18 cellular contexts compared by ENCODE assay signal in genomic region chr11:86952221-86952875, GRCh38. TPM values are rescaled to one million over a fixed set of nuclear protein-coding genes. Genes with fewer than 3 reads are reported as not detected.
DNase-seq lines count a peak whose midpoint lies in the region; ATAC-seq and TF ChIP-seq lines count a peak whose summit lies in the region.
"Had no signal": no experiment of that assay in that cellular context is flagged by ENCODE, and none has a peak within 500 bp of the region (broad histone marks: within the 10 kb centered on the region; RNA-seq: fewer than 3 reads in every experiment).

No MANE protein-coding gene starts in this region.

- TF ChIP-seq POLR2A in lower leg skin (IDR thresholded peaks at IDR 0.05), result no peak

- 42 to 54% methylated on average over 8 of the region's 8 CpGs for WGBS in heart right ventricle, 2 donors
- WGBS in lower leg skin, 2 donors, result 76 to 78% methylated on average over 7 to 8 of the region's 8 CpGs

- intact Hi-C loops in heart right ventricle (cut with DNase I) (loop anchor here in 3 of 10 donors (10.0 kb wide), 2 partner anchors 82 to 142 kb away; partner anchors contain the start of gene TMEM135 (in 1 of the 3)), Right ventricle myocardium superior (cut with DNase I) (no loop called here), lower leg skin (cut with DNase I; ENCODE audit: low total_unique reads) (no loop called here)

- DNase-seq in heart right ventricle (no peak), Right ventricle myocardium superior (no peak), retinal pigment epithelial cell (ENCODE audit: low read depth) (no peak), anterior cingulate cortex (lab: John Stamatoyannopoulos, UW) (no peak), lower leg skin (ENCODE audit: low spot score in 2 of 2) (no peak)
- DNase-seq in stimulated activated CD4-positive, alpha-beta T cell treated with anti-CD3 and anti-CD28 coated beads, Interleukin-15, amount 100 ng/mL, for 24 hours, result no peak
- DNase-seq: activated CD4-positive, alpha-beta T cell treated with anti-CD3 and anti-CD28 coated beads for 4 hours; activated T-cell treated with anti-CD3 and anti-CD28 coated beads, Interleukin-2, amount 50 U/mL, for 72 hours; effector memory CD8-positive, alpha-beta T cell; H9; NCI-H187; NCI-H526 treated with DMSO at 0.1 percent for 48 hours; occipital lobe; stimulated activated CD4-positive, alpha-beta T cell treated with anti-CD3 and anti-CD28 coated beads, Interleukin-4, amount 100 ng/mL, for 1 hour had no signal

- H3K9ac ChIP-seq in iPS-20b (ENCODE audit: low read depth, low read length), result no peak overlapping the region

- TF ChIP-seq CTCF in heart right ventricle (IDR thresholded peaks at IDR 0.05), result no peak
- no peak for TF ChIP-seq CTCF in retinal pigment epithelial cell (conservative IDR thresholded peaks at IDR 0.05; ENCODE audit: low read depth, low read length)
- TF ChIP-seq CTCF in lower leg skin (IDR thresholded peaks at IDR 0.05), result no peak

- no peak for ATAC-seq in heart right ventricle
- ATAC-seq in Right ventricle myocardium superior (ENCODE audit: poor library complexity), result no peak
- no peak for ATAC-seq in HG03521 (IDR thresholded peaks at IDR 0.05; ENCODE audit: unreplicated experiment)
- ATAC-seq: activated T-cell treated with anti-CD3 and anti-CD28 coated beads, Interleukin-2, amount 50 U/mL, for 72 hours; effector memory CD8-positive, alpha-beta T cell; stimulated activated memory B cell treated with anti-CD40 and anti-IgM and Interleukin-4, amounts not matched to agents 10 μg/mL and 1 μg/mL and 100 μg/mL, for 72 hours had no signal

- peaks cover 0 to 51% (median 15%) of the 10 kb centered on the region in 9 donors for H3K36me3 ChIP-seq in heart right ventricle
- peaks cover 25% of the 10 kb centered on the region for H3K36me3 ChIP-seq in iPS-20b (ENCODE audit: insufficient read depth, low read depth, low read length)

- H3K27me3 ChIP-seq in heart right ventricle (peaks cover 0 to 36% (median 0%) of the 10 kb centered on the region in 7 donors), iPS-20b (ENCODE audit: insufficient read depth, low read length) (peaks cover 23% of the 10 kb centered on the region)

- peak overlapping the region; percentile 84 to 100 (median 98) for H3K4me3 ChIP-seq in heart right ventricle
- H3K4me3 ChIP-seq in iPS-20b (ENCODE audit: low read length), result peak overlapping the region; percentile 47; the same call in 1 of the 2 replicates
- peak overlapping the region; percentile 92 for H3K4me3 ChIP-seq in retinal pigment epithelial cell (ENCODE audit: low read length)
- H3K4me3 ChIP-seq in lower leg skin (ENCODE audit: low read depth, poor library complexity, severe bottlenecking), result no peak overlapping the region

- H3K27ac ChIP-seq in heart right ventricle (peak overlapping the region; percentile 21 to 99 (median 96)), iPS-20b (ENCODE audit: low read length) (no peak overlapping the region)
- H3K27ac ChIP-seq: HL-60 had no signal

- H3K4me1 ChIP-seq in heart right ventricle, result peaks cover 12 to 74% (median 58%) of the 10 kb centered on the region in 9 donors
- peaks cover 13% of the 10 kb centered on the region; the same call in 1 of the 2 replicates for H3K4me1 ChIP-seq in iPS-20b (ENCODE audit: insufficient read depth, low read length)

- H3K9me3 ChIP-seq in heart right ventricle, result no peaks in the 10 kb centered on the region
- no peaks in the 10 kb centered on the region for H3K9me3 ChIP-seq in iPS-20b (ENCODE audit: insufficient read depth, low read depth, low read length)

RNA-seq across cellular contexts. Expression of gene FZD4, which starts 2.8 kb away (rescaled TPM):
- 10 to 100 TPM; 17.8 to 34.6 (median 23.7) TPM for total RNA-seq in heart right ventricle
- polyA plus RNA-seq in heart right ventricle, result 10 to 100 TPM; 13.5 to 17.9 TPM
- 26.9 TPM for total RNA-seq in Right ventricle myocardium superior
- 10 to 100 TPM; 10.6 to 15.8 (median 12.9) TPM for total RNA-seq in lower leg skin
